In the genomic region with DNA sequence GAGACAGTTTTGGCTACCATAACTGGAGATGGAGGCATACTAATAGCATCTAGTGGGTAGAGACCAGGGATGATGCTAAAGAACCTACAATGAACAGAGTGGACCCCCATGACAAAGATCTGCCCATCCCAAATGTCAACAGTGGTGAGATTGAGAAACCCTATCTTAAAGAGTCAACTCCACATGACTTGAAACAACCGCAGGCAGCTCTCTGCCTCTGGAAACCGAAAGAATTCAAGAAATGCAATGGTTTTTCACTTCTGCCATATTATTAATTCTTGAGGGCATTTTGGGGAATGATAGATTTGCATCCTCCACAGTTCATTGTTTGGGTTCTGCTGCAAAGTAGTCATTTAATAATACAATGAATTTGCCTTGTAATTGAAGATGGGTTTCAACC, we compare ENCODE assay signal across 28 cellular contexts.
"Had no signal": no experiment of that assay in that cellular context is flagged by ENCODE, and none has a peak within 500 bp of the region (broad histone marks: within the 10 kb centered on the region; RNA-seq: fewer than 3 reads in every experiment).

No MANE protein-coding gene starts in this region.

- H3K36me3 ChIP-seq: neutrophil, ovary, right lobe of liver, sigmoid colon, stomach, suprapubic skin, tibial artery, transverse colon, upper lobe of right lung, uterus had no signal

- H3K27me3 ChIP-seq: ovary, right lobe of liver, sigmoid colon, suprapubic skin, testis, tibial artery, transverse colon, upper lobe of right lung, uterus had no signal

- H3K4me3 ChIP-seq: ovary, psoas muscle, right lobe of liver, sigmoid colon, stomach, suprapubic skin, testis, tibial artery, transverse colon, upper lobe of right lung, uterus had no signal

- DNase-seq: naive thymus-derived CD8-positive, alpha-beta T cell; nephron progenitor cell; occipital lobe; ovary; posterior cingulate gyrus; psoas muscle; right cardiac atrium; right lobe of liver; sigmoid colon; small intestine; stimulated activated CD4-positive, alpha-beta T cell treated with anti-CD3 and anti-CD28 coated beads, Interleukin-15, amount 100 ng/mL, for 24 hours; stimulated activated CD4-positive, alpha-beta T cell treated with anti-CD3 and anti-CD28 coated beads, Interleukin-2, amount 100 ng/mL, for 24 hours; stimulated activated CD4-positive, alpha-beta T cell treated with anti-CD3 and anti-CD28 coated beads, Interleukin-2, amount 100 ng/mL, for 48 hours; stimulated activated CD4-positive, alpha-beta T cell treated with anti-CD3 and anti-CD28 coated beads, Interleukin-4, amount 100 ng/mL, for 24 hours; stimulated activated naive B cell treated with anti-CD40 and anti-IgM and Interleukin-4, amounts not matched to agents 10 μg/mL and 1 μg/mL and 100 μg/mL, for 72 hours; stimulated activated naive CD4-positive, alpha-beta T cell treated with Interleukin-2 at 50 U/mL for 16 hours; stomach; substantia nigra; testis; tibial artery; transverse colon; upper lobe of right lung; uterus had no signal

- H2AFZ ChIP-seq: parathyroid adenoma had no signal

- ATAC-seq: naive thymus-derived CD8-positive, alpha-beta T cell; natural killer cell treated with Interleukin-12 subunit alpha and Interleukin-12 subunit beta and Interleukin-15 and Interleukin-18, amount 100 ng/mL, for 72 hours; psoas muscle; right cardiac atrium; right lobe of liver; stimulated activated effector memory CD8-positive, alpha-beta T cell treated with anti-CD3 and anti-CD28 coated beads, Interleukin-12 subunit alpha, Interleukin-12 subunit beta, amount 100 ng/mL, for 72 hours; stimulated activated naive B cell treated with anti-CD40 and anti-IgM and Interleukin-4, amounts not matched to agents 10 μg/mL and 1 μg/mL and 100 μg/mL, for 72 hours; upper lobe of right lung had no signal

- H3K27ac ChIP-seq: neutrophil, ovary, parathyroid adenoma, psoas muscle, right lobe of liver, sigmoid colon, stomach, suprapubic skin, testis, tibial artery, transverse colon, upper lobe of right lung, uterus had no signal

- H3K79me2 ChIP-seq: parathyroid adenoma had no signal

- H3K4me1 ChIP-seq: psoas muscle, right lobe of liver, sigmoid colon, stomach, suprapubic skin, testis, tibial artery, transverse colon, upper lobe of right lung, uterus had no signal

- H3K9me3 ChIP-seq: neutrophil, ovary, psoas muscle, right lobe of liver, sigmoid colon, stomach, suprapubic skin, testis, tibial artery, transverse colon, upper lobe of right lung, uterus had no signal

- H3K9ac ChIP-seq: parathyroid adenoma had no signal
